ENCODE assay signal across 8 cellular contexts in the genomic region with DNA sequence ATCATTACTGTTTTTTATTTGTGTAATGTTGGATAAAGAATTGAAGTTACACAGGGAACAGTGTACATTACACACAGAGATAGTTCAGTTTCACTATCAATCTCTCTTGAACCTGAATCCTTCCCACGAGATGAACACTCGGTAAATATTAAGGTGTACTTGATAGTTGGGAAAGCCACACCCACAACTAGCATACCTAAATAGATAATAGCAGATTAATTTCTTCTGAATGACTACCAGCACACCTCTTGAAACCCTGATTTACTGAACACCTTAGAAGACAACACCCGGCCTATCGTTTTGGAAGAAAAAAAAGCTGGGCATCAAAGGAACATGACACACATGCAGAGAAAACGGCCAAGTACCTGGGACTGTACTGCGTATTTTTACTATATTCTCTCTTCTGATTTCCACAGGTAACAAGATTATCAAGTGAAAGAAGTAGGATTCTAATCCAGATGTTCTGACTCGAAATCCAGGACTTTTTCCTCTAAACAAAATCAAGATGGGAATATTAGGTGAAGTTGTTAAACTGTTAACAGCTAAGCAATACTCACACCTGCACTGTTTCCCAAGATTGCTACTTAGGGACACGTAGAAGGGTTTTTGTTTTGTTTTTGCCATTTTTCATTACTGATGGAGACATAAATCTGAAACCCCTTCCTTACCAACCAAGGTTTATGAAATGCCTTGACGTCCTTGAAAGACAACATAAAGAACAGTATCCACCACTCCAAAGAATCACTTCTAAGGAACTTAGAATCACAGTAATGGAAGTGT. TPM values are rescaled to one million over a fixed set of nuclear protein-coding genes. Genes with fewer than 3 reads are reported as not detected.
DNase-seq lines count a peak whose midpoint lies in the region; TF ChIP-seq lines count a peak whose summit lies in the region.

No MANE protein-coding gene starts in this region.

- H3K9me3 ChIP-seq in ascending aorta, result peaks cover 0 to 6% of the 10 kb centered on the region in 2 donors

- peaks cover 27% of the 10 kb centered on the region for H3K36me3 Mint-ChIP-seq in activated naive CD4-positive, alpha-beta T cell treated with anti-CD3 and anti-CD28 coated beads, Interleukin-2, amount 10 ng/mL, durations not matched to agents 7 days and 5 days

- H3K27ac ChIP-seq in ascending aorta (peak overlapping the region; percentile 93 to 94), temporal lobe (ENCODE audit: low read depth, low read length) (peak overlapping the region; percentile 44)

- H3K4me1 Mint-ChIP-seq in activated naive CD4-positive, alpha-beta T cell treated with anti-CD3 and anti-CD28 coated beads, Interleukin-2, amount 10 ng/mL, durations not matched to agents 7 days and 5 days, result peaks cover 38% of the 10 kb centered on the region

- intact Hi-C loops in ascending aorta (cut with DNase I), result no loop called here

- H3K4me3 ChIP-seq in ascending aorta, result peak overlapping the region; percentile 87 to 96

- peaks cover 11% of the 10 kb centered on the region for H3K27me3 Mint-ChIP-seq in activated naive CD4-positive, alpha-beta T cell treated with anti-CD3 and anti-CD28 coated beads, Interleukin-2, amount 10 ng/mL, durations not matched to agents 7 days and 5 days

- no peak for TF ChIP-seq CTCF in ascending aorta (IDR thresholded peaks at IDR 0.05)

- peak overlapping the region; percentile 99 for H3K4me3 Mint-ChIP-seq in activated naive CD4-positive, alpha-beta T cell treated with anti-CD3 and anti-CD28 coated beads, Interleukin-2, amount 10 ng/mL, durations not matched to agents 7 days and 5 days

- DNase-seq in activated naive CD4-positive, alpha-beta T cell treated with anti-CD3 and anti-CD28 coated beads, Interleukin-2, amount 10 ng/mL, durations not matched to agents 7 days and 5 days, result no peak
- no peak for DNase-seq in activated naive CD4-positive, alpha-beta T cell (lab: John Stamatoyannopoulos, UW)
- DNase-seq in ascending aorta (ENCODE audit: low spot score in 2 of 2), result no peak
- peak; percentile 13 for DNase-seq in left kidney (ENCODE audit: low read depth, low spot score)
- no peak for DNase-seq in MV-4-11 (lab: John Stamatoyannopoulos, UW)
- DNase-seq in middle frontal gyrus (ENCODE audit: extremely low spot score, low spot score), result no peak
- DNase-seq in stimulated activated CD4-positive, alpha-beta T cell treated with anti-CD3 and anti-CD28 coated beads, Interleukin-4, amount 100 ng/mL, for 1 hour, result no peak

- H3K27me3 ChIP-seq in ascending aorta, result no peaks in the 10 kb centered on the region

- CTCF ChIA-PET in activated naive CD4-positive, alpha-beta T cell treated with anti-CD3 and anti-CD28 coated beads, Interleukin-2, amount 10 ng/mL, durations not matched to agents 7 days and 5 days (lab: Charles Lee), result interaction anchor here (1.6 kb wide), 1 partner anchor 16 kb away, joined by 6 read pairs; no protein-coding TSS in a partner anchor

- H3K27ac Mint-ChIP-seq in activated naive CD4-positive, alpha-beta T cell treated with anti-CD3 and anti-CD28 coated beads, Interleukin-2, amount 10 ng/mL, durations not matched to agents 7 days and 5 days, result peak overlapping the region; percentile 97

- peaks cover 0 to 5% of the 10 kb centered on the region in 2 donors for H3K4me1 ChIP-seq in ascending aorta

- peaks cover 7% of the 10 kb centered on the region for H3K9me3 Mint-ChIP-seq in activated naive CD4-positive, alpha-beta T cell treated with anti-CD3 and anti-CD28 coated beads, Interleukin-2, amount 10 ng/mL, durations not matched to agents 7 days and 5 days

- no peaks in the 10 kb centered on the region for H3K36me3 ChIP-seq in ascending aorta

RNA-seq across cellular contexts. Expression of a gene that starts 1.0 kb away (rescaled TPM):
- total RNA-seq in ascending aorta (4.4 TPM), temporal lobe (35.4 TPM)

RNA-seq across cellular contexts. Expression of a gene that starts 6.2 kb away (rescaled TPM):
- total RNA-seq in ascending aorta, result 0.53 TPM
- total RNA-seq in temporal lobe, result 0.25 TPM
